23 cellular contexts compared by ENCODE assay signal in genomic region chr1:26774462-26774861, GRCh38. TPM values are rescaled to one million over a fixed set of nuclear protein-coding genes. Genes with fewer than 3 reads are reported as not detected.
A peak's percentile ranks its signal among the peaks of the same experiment; 100 is the strongest.
DNase-seq lines count a peak whose midpoint lies in the region; ATAC-seq and TF ChIP-seq lines count a peak whose summit lies in the region.
"Had no signal": no experiment of that assay in that cellular context is flagged by ENCODE, and none has a peak within 500 bp of the region (broad histone marks: within the 10 kb centered on the region; RNA-seq: fewer than 3 reads in every experiment).

No MANE protein-coding gene starts in this region.

- no peaks in the 10 kb centered on the region for H3K27me3 ChIP-seq in CD4-positive, CD25-positive, alpha-beta regulatory T cell (ENCODE audit: control insufficient read depth, insufficient read depth, low read length)
- no peaks in the 10 kb centered on the region for H3K27me3 ChIP-seq in liver (ENCODE audit: control insufficient read depth in 4 of 4, insufficient read depth in 4 of 4, low read length in 3 of 4)

- no peak for TF ChIP-seq RAD21 in liver (IDR thresholded peaks at IDR 0.05)

- TF ChIP-seq CTCF in 22Rv1 (IDR thresholded peaks at IDR 0.05) (no peak), liver (IDR thresholded peaks at IDR 0.05; ENCODE audit: low read depth, low read length, missing input control) (peak; percentile 5)

- H3K9me3 Mint-ChIP-seq in CD4-positive, CD25-positive, alpha-beta regulatory T cell: peaks cover 0 to 2% (median 0%) of the 10 kb centered on the region in 7 donors
- H3K9me3 Mint-ChIP-seq in activated T-helper 17 cell treated with anti-CD3 and anti-CD28 coated beads, Interleukin-2, amount 50 U/mL, for 72 hours: no peaks in the 10 kb centered on the region
- H3K9me3 Mint-ChIP-seq: activated CD4-positive, alpha-beta T cell treated with anti-CD3 and anti-CD28 coated beads, Interleukin-2, amount 10 ng/mL, durations not matched to agents 7 days and 5 days; brain; type B pancreatic cell had no signal

- H3K36me3 Mint-ChIP-seq in CD4-positive, CD25-positive, alpha-beta regulatory T cell: peaks cover 60% of the 10 kb centered on the region
- peaks cover 100% of the 10 kb centered on the region for H3K36me3 Mint-ChIP-seq in activated T-helper 17 cell treated with anti-CD3 and anti-CD28 coated beads, Interleukin-2, amount 50 U/mL, for 72 hours (ENCODE audit: low read depth)

- no peaks in the 10 kb centered on the region for H3K4me1 ChIP-seq in CD4-positive, CD25-positive, alpha-beta regulatory T cell (ENCODE audit: control insufficient read depth, insufficient read depth, low read length, poor library complexity, severe bottlenecking)
- H3K4me1 ChIP-seq in liver (ENCODE audit: control insufficient read depth in 4 of 4, insufficient read depth in 4 of 4, low read length in 3 of 4): peaks cover 0 to 9% (median 5%) of the 10 kb centered on the region in 4 donors
- H3K4me1 ChIP-seq: parathyroid adenoma had no signal

- WGBS in liver: 97% methylated on average over 13 of the region's 13 CpGs

- ATAC-seq in CD4-positive, CD25-positive, alpha-beta regulatory T cell (ENCODE audit: low read depth in 2 of 2): no peak
- ATAC-seq in activated T-helper 17 cell treated with anti-CD3 and anti-CD28 coated beads, Interleukin-2, amount 50 U/mL, for 72 hours (replicated peaks): no peak
- ATAC-seq in GM18520 (IDR thresholded peaks at IDR 0.05; ENCODE audit: unreplicated experiment) (no peak), HG02840 (IDR thresholded peaks at IDR 0.05; ENCODE audit: low FRiP score, unreplicated experiment) (no peak)
- ATAC-seq: right cardiac atrium had no signal

- peaks cover 0 to 16% (median 13%) of the 10 kb centered on the region in 4 donors for H3K4me1 Mint-ChIP-seq in CD4-positive, CD25-positive, alpha-beta regulatory T cell
- H3K4me1 Mint-ChIP-seq in activated T-helper 17 cell treated with anti-CD3 and anti-CD28 coated beads, Interleukin-2, amount 50 U/mL, for 72 hours: peaks cover 21% of the 10 kb centered on the region

- no peak overlapping the region for H3K9ac ChIP-seq in liver (ENCODE audit: low read depth in 1 of 2, low read length in 2 of 2)
- H3K9ac ChIP-seq: parathyroid adenoma had no signal

- H3K27ac Mint-ChIP-seq in CD4-positive, CD25-positive, alpha-beta regulatory T cell: peak overlapping the region in 2 of 3 donors; percentile 23 to 67
- peak overlapping the region; percentile 38 for H3K27ac Mint-ChIP-seq in activated T-helper 17 cell treated with anti-CD3 and anti-CD28 coated beads, Interleukin-2, amount 50 U/mL, for 72 hours
- H3K27ac Mint-ChIP-seq: activated CD4-positive, alpha-beta T cell treated with anti-CD3 and anti-CD28 coated beads, Interleukin-2, amount 10 ng/mL, durations not matched to agents 7 days and 5 days; type B pancreatic cell had no signal

- no peak overlapping the region for H3K4me3 ChIP-seq in CD4-positive, CD25-positive, alpha-beta regulatory T cell (ENCODE audit: low read depth, low read length)
- H3K4me3 ChIP-seq in liver (ENCODE audit: low read depth in 1 of 3, low read length in 3 of 3): no peak overlapping the region
- H3K4me3 ChIP-seq: left ventricle myocardium inferior had no signal

- H3K4me3 Mint-ChIP-seq in CD4-positive, CD25-positive, alpha-beta regulatory T cell: no peak overlapping the region
- H3K4me3 Mint-ChIP-seq in activated T-helper 17 cell treated with anti-CD3 and anti-CD28 coated beads, Interleukin-2, amount 50 U/mL, for 72 hours: no peak overlapping the region
- H3K4me3 Mint-ChIP-seq: activated CD4-positive, alpha-beta T cell treated with anti-CD3 and anti-CD28 coated beads, Interleukin-2, amount 10 ng/mL, durations not matched to agents 7 days and 5 days; brain; type B pancreatic cell had no signal

- H3K27ac ChIP-seq in 22Rv1: 0 out of 2 replicates have a peak overlapping the region, but pooled peaks have one; percentile 97
- H3K27ac ChIP-seq in CD4-positive, CD25-positive, alpha-beta regulatory T cell (ENCODE audit: insufficient read depth, low read length, poor library complexity, severe bottlenecking): no peak overlapping the region
- H3K27ac ChIP-seq in liver (ENCODE audit: low read depth in 1 of 2, low read length in 2 of 2): no peak overlapping the region
- H3K27ac ChIP-seq: left ventricle myocardium inferior, parathyroid adenoma, WERI-Rb-1 had no signal

- DNase-seq in CD4-positive, CD25-positive, alpha-beta regulatory T cell: no peak
- no peak for DNase-seq in NCI-H146 (lab: John Stamatoyannopoulos, UW)
- DNase-seq: activated CD4-positive, alpha-beta T cell treated with anti-CD3 and anti-CD28 coated beads, Interleukin-2, amount 10 ng/mL, durations not matched to agents 7 days and 5 days; C1 segment of cervical spinal cord; islet precursor cell; left ventricle myocardium inferior; midbrain; NCI-H187; NCI-H526 treated with DMSO at 0.1 percent for 48 hours; right cardiac atrium; SIG-M5; stimulated activated CD4-positive, alpha-beta T cell treated with anti-CD3 and anti-CD28 coated beads, Interleukin-2, amount 100 ng/mL, for 48 hours; SW 1271; T1000; WERI-Rb-1 had no signal

- no peaks in the 10 kb centered on the region for H3K27me3 Mint-ChIP-seq in CD4-positive, CD25-positive, alpha-beta regulatory T cell
- H3K27me3 Mint-ChIP-seq in activated T-helper 17 cell treated with anti-CD3 and anti-CD28 coated beads, Interleukin-2, amount 50 U/mL, for 72 hours: no peaks in the 10 kb centered on the region
- H3K27me3 Mint-ChIP-seq: activated CD4-positive, alpha-beta T cell treated with anti-CD3 and anti-CD28 coated beads, Interleukin-2, amount 10 ng/mL, durations not matched to agents 7 days and 5 days; type B pancreatic cell had no signal

- H3K9me3 ChIP-seq in CD4-positive, CD25-positive, alpha-beta regulatory T cell (ENCODE audit: control insufficient read depth in 2 of 2, low read length in 2 of 2): no peaks in the 10 kb centered on the region
- no peaks in the 10 kb centered on the region for H3K9me3 ChIP-seq in liver (ENCODE audit: control insufficient read depth in 4 of 4, low read length in 3 of 4)
- H3K9me3 ChIP-seq: left ventricle myocardium inferior had no signal

- H3K36me3 ChIP-seq in CD4-positive, CD25-positive, alpha-beta regulatory T cell (ENCODE audit: control insufficient read depth, insufficient read depth, low read length): peaks cover 97% of the 10 kb centered on the region
- peaks cover 29 to 77% (median 61%) of the 10 kb centered on the region in 4 donors for H3K36me3 ChIP-seq in liver (ENCODE audit: control insufficient read depth in 4 of 4, insufficient read depth in 3 of 4, low read depth in 1 of 4, low read length in 3 of 4)

TF ChIP-seq in liver, 16 proteins besides CTCF, POLR2A, EP300 and RAD21 (continues in another document):
- TF ChIP-seq REST (IDR thresholded peaks at IDR 0.05) (no peak), ATF3 (IDR thresholded peaks at IDR 0.05) (no peak), GABPA (IDR thresholded peaks at IDR 0.05 in 1 of 2, conservative IDR thresholded peaks at IDR 0.05 in 1 of 2) (no peak)

RNA-seq across cellular contexts. Expression of gene PIGV, which starts 13.3 kb away (rescaled TPM):
- total RNA-seq in CD4-positive, CD25-positive, alpha-beta regulatory T cell: 8.6 TPM
- polyA plus RNA-seq in CD4-positive, CD25-positive, alpha-beta regulatory T cell: 10 to 100 TPM in 2 of 4 donors, 1 to 10 TPM in 2; 8.3 to 13.2 (median 9.8) TPM
- 10 to 100 TPM; 14.0 to 18.1 TPM for total RNA-seq in activated T-helper 17 cell treated with anti-CD3 and anti-CD28 coated beads, Interleukin-2, amount 50 U/mL, for 72 hours
- 10 to 100 TPM; 15.3 to 24.3 TPM for total RNA-seq in liver
- 10 to 100 TPM; 13.9 to 14.2 TPM for polyA plus RNA-seq in liver

RNA-seq across cellular contexts. Expression of gene ZDHHC18, which starts 52.0 kb away (rescaled TPM):
- 73.6 TPM for total RNA-seq in CD4-positive, CD25-positive, alpha-beta regulatory T cell
- 10 to 100 TPM in 2 of 4 donors, 1 to 10 TPM in 2; 4.4 to 14.8 (median 10.3) TPM for polyA plus RNA-seq in CD4-positive, CD25-positive, alpha-beta regulatory T cell
- 10 to 100 TPM; 84.3 to 86.1 TPM for total RNA-seq in activated T-helper 17 cell treated with anti-CD3 and anti-CD28 coated beads, Interleukin-2, amount 50 U/mL, for 72 hours
- total RNA-seq in liver: 1 to 10 TPM; 7.6 to 8.3 TPM
- polyA plus RNA-seq in liver: 1 to 10 TPM; 2.6 to 9.2 TPM
